ENCODE assay signal across 1 cellular context in genomic region chr12:3305904-3306619, GRCh38.
TF ChIP-seq lines count a peak whose summit lies in the region.

No MANE protein-coding gene starts in this region.

TF ChIP-seq in H1, 55 proteins besides CTCF, POLR2A, EP300 and RAD21 (continued from another document):
- TF ChIP-seq MAX (IDR thresholded peaks at IDR 0.05) = no peak
- TF ChIP-seq CBX5 (IDR thresholded peaks at IDR 0.05; ENCODE audit: low read depth, low read length) = no peak
- TF ChIP-seq CHD7 (IDR thresholded peaks at IDR 0.05; ENCODE audit: insufficient replicate concordance, low read length) = no peak
- TF ChIP-seq CHD1 (IDR thresholded peaks at IDR 0.05; ENCODE audit: low read depth, low read length) = no peak
- no peak for TF ChIP-seq E2F6 (IDR thresholded peaks at IDR 0.05)
- no peak for TF ChIP-seq KDM5A (IDR thresholded peaks at IDR 0.05; ENCODE audit: low read length)
- no peak for TF ChIP-seq RBBP5 (IDR thresholded peaks at IDR 0.05; ENCODE audit: borderline replicate concordance, low read depth, low read length)
- no peak for TF ChIP-seq CHD2 (IDR thresholded peaks at IDR 0.05; ENCODE audit: low read length)
- TF ChIP-seq SAP30 (IDR thresholded peaks at IDR 0.05; ENCODE audit: insufficient read depth, insufficient replicate concordance, low read length) = no peak
- TF ChIP-seq YY1 (IDR thresholded peaks at IDR 0.05; ENCODE audit: low read depth, low read length) = no peak
- TF ChIP-seq EZH2 (IDR thresholded peaks at IDR 0.05; ENCODE audit: low read depth, low read length, severe bottlenecking) = no peak
- TF ChIP-seq SIRT6 (IDR thresholded peaks at IDR 0.05; ENCODE audit: low read length) = no peak
- no peak for TF ChIP-seq BRCA1 (IDR thresholded peaks at IDR 0.05; ENCODE audit: low read depth, low read length)
